In genomic region chr7:95434501-95435421, GRCh38 we compare ENCODE assay signal across 8 cellular contexts. TPM values are rescaled to one million over a fixed set of nuclear protein-coding genes. Genes with fewer than 3 reads are reported as not detected.
DNase-seq lines count a peak whose midpoint lies in the region; ATAC-seq and TF ChIP-seq lines count a peak whose summit lies in the region.

TSS of gene PON2 (minus strand) at chr7:95435028. CDS start at chr7:95434951, 77 bp downstream.

- 0 out of 2 replicates have a peak, but pooled peaks cover 3% of the 10 kb centered on the region for H3K36me3 ChIP-seq in SJSA1

- H3K9me3 Mint-ChIP-seq in IgD-negative memory B cell = no peaks in the 10 kb centered on the region
- peaks cover 3% of the 10 kb centered on the region for H3K9me3 Mint-ChIP-seq in glutamatergic neuron (ENCODE audit: unreplicated experiment)
- H3K9me3 Mint-ChIP-seq in type B pancreatic cell = peaks cover 3% of the 10 kb centered on the region

- H3K36me3 Mint-ChIP-seq in IgD-negative memory B cell (no peaks in the 10 kb centered on the region), glutamatergic neuron (ENCODE audit: unreplicated experiment) (no peaks in the 10 kb centered on the region), type B pancreatic cell (peaks cover 16% of the 10 kb centered on the region)

- no peaks in the 10 kb centered on the region for H3K27me3 Mint-ChIP-seq in IgD-negative memory B cell
- peaks cover 2% of the 10 kb centered on the region for H3K27me3 Mint-ChIP-seq in glutamatergic neuron (ENCODE audit: unreplicated experiment)
- no peaks in the 10 kb centered on the region for H3K27me3 Mint-ChIP-seq in type B pancreatic cell

- peaks cover 10 to 12% (median 12%) of the 10 kb centered on the region in 3 donors for H3K4me1 Mint-ChIP-seq in IgD-negative memory B cell
- H3K4me1 Mint-ChIP-seq in glutamatergic neuron (ENCODE audit: low read depth, unreplicated experiment) = peaks cover 5% of the 10 kb centered on the region
- H3K4me1 Mint-ChIP-seq in type B pancreatic cell (ENCODE audit: unreplicated experiment) = peaks cover 28% of the 10 kb centered on the region

- ATAC-seq in GM21737 (IDR thresholded peaks at IDR 0.05; ENCODE audit: unreplicated experiment) = peak; percentile 97

- H3K27ac Mint-ChIP-seq in IgD-negative memory B cell = peak within 1 kb of the TSS in 1 of 3 donors; percentile 55
- H3K27ac Mint-ChIP-seq in glutamatergic neuron (ENCODE audit: unreplicated experiment) = peak within 1 kb of the TSS; percentile 94
- H3K27ac Mint-ChIP-seq in type B pancreatic cell = peak within 1 kb of the TSS; percentile 95

- no peaks in the 10 kb centered on the region for H3K9me3 ChIP-seq in SJSA1 (replicated peaks)

- peak within 1 kb of the TSS; percentile 79 for H3K27ac ChIP-seq in SJSA1

- TF ChIP-seq CTCF in glutamatergic neuron (IDR thresholded peaks at IDR 0.05; ENCODE audit: partially characterized antibody, unreplicated experiment) = no peak
- no peak for TF ChIP-seq CTCF in type B pancreatic cell (conservative IDR thresholded peaks at IDR 0.05)

- peaks cover 14% of the 10 kb centered on the region for H3K4me1 ChIP-seq in SJSA1 (replicated peaks)

- peak; percentile 84 for DNase-seq in ELR (ENCODE audit: low read depth)
- peak; percentile 84 to 88 for DNase-seq in SJSA1 (ENCODE audit: low read depth in 1 of 2, low spot score in 2 of 2)
- DNase-seq in activated naive CD8-positive, alpha-beta T cell treated with anti-CD3 and anti-CD28 coated beads, Interleukin-2, amount 50 U/mL, for 16 hours (ENCODE audit: low read depth, low spot score) = peak; percentile 0
- peak; percentile 81 for DNase-seq in glutamatergic neuron
- DNase-seq in nucleus accumbens (lab: John Stamatoyannopoulos, UW) = peak in 53 of 56 donors; percentile 8 to 85 (median 61)
- peak; percentile 85 for DNase-seq in type B pancreatic cell (ENCODE audit: extremely low spot score, unreplicated experiment)

- peak within 1 kb of the TSS; percentile 76 for H3K4me3 ChIP-seq in SJSA1

- H3K4me3 Mint-ChIP-seq in IgD-negative memory B cell (peak within 1 kb of the TSS; percentile 79 to 93 (median 88)), glutamatergic neuron (ENCODE audit: unreplicated experiment) (peak within 1 kb of the TSS; percentile 88), type B pancreatic cell (peak within 1 kb of the TSS; percentile 90)

- no peaks in the 10 kb centered on the region for H3K27me3 ChIP-seq in SJSA1 (replicated peaks)

RNA-seq across cellular contexts. Expression of gene PON2, which starts in this region (rescaled TPM):
- polyA plus RNA-seq in IgD-negative memory B cell = 1.7 TPM
- total RNA-seq in SJSA1 (2014; rRNA removed; shearing (Covaris generic)) = 93.8 and 136 TPM in 2 replicates
- total RNA-seq in glutamatergic neuron (ENCODE audit: unreplicated experiment) (55.7 TPM), type B pancreatic cell (ENCODE audit: low replicate concordance) (45.4 and 79.2 TPM in 2 replicates)

Comparison
In these comparisons a context has a peak if more than half of its experiments do, and no peak if none do; other contexts are left out.
1. Peak in every context shown above with its lines: DNase-seq, ATAC-seq, H3K4me3 ChIP-seq and H3K27ac ChIP-seq.
2. DNase-seq: peak in every context shown above with its lines; median percentile 86 in SJSA1; 85 in type B pancreatic cell; 84 in ELR; 81 in glutamatergic neuron; 61 in nucleus accumbens; 0 in activated naive CD8-positive, alpha-beta T cell treated with anti-CD3 and anti-CD28 coated beads, Interleukin-2, amount 50 U/mL, for 16 hours.